28 cellular contexts compared by ENCODE assay signal in the genomic region with DNA sequence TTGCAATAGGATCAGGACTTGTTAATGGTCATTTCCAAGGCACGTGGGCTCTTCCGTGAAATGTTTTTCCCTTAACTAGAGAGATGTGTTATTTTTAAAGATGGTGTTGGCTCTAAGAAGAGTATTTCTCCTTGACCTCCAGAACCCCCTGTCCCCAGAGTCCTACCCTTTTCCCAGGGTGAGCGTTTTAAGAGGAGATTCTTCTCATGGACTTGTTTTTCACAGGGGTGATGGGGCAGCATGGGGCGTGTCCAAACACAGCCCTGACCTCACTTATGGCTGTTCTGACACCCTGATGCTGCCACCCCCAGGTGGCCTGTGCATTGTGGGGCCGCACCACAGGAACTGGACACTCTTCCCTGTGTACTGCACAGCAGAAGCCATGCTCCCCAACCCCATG.
"Had no signal": no experiment of that assay in that cellular context is flagged by ENCODE, and none has a peak within 500 bp of the region (broad histone marks: within the 10 kb centered on the region; RNA-seq: fewer than 3 reads in every experiment).

No MANE protein-coding gene starts in this region.

- H3K36me3 ChIP-seq: lower lobe of right lung, neural progenitor cell, pancreas, prostate gland, sigmoid colon, thyroid gland, transverse colon, upper lobe of left lung, vagina had no signal

- H3K9ac ChIP-seq: neural progenitor cell had no signal

- ATAC-seq: left colon; left lung; lower lobe of right lung; natural killer cell; pancreas; right cardiac atrium; stimulated activated memory B cell treated with anti-CD40 and anti-IgM and Interleukin-4, amounts not matched to agents 10 μg/mL and 1 μg/mL and 100 μg/mL, for 72 hours; stimulated activated naive CD8-positive, alpha-beta T cell treated with anti-CD3 and anti-CD28 coated beads, Interleukin-15, amount 100 ng/mL, for 72 hours had no signal

- H3K36me3 Mint-ChIP-seq: immature natural killer cell, natural killer cell had no signal

- H3K4me1 ChIP-seq: left lung, lower lobe of right lung, prostate gland, sigmoid colon, spleen, transverse colon, vagina had no signal

- H3K9me3 ChIP-seq: lower lobe of right lung, pancreas, prostate gland, sigmoid colon, thyroid gland, transverse colon, upper lobe of left lung, vagina had no signal

- H3K27ac Mint-ChIP-seq: immature natural killer cell; mesothelial cell of epicardium; naive B cell; natural killer cell; nephron progenitor cell; neural progenitor cell; stimulated activated memory B cell treated with anti-CD40 and anti-IgM and Interleukin-4, amounts not matched to agents 10 μg/mL and 1 μg/mL and 100 μg/mL, for 72 hours had no signal

- H3K27me3 ChIP-seq: left lung, neural progenitor cell, pancreas, sigmoid colon, spleen, thyroid gland, transverse colon, upper lobe of left lung, vagina had no signal

- H2AFZ ChIP-seq: neural progenitor cell had no signal

- H3K27ac ChIP-seq: left lung, lower lobe of right lung, neural progenitor cell, pancreas, prostate gland, sigmoid colon, spleen, thyroid gland, transverse colon, upper lobe of left lung, vagina had no signal

- H3K4me2 ChIP-seq: neural progenitor cell had no signal

- H3K27me3 Mint-ChIP-seq: naive B cell; stimulated activated memory B cell treated with anti-CD40 and anti-IgM and Interleukin-4, amounts not matched to agents 10 μg/mL and 1 μg/mL and 100 μg/mL, for 72 hours; stimulated activated naive CD8-positive, alpha-beta T cell treated with anti-CD3 and anti-CD28 coated beads, Interleukin-15, amount 100 ng/mL, for 72 hours had no signal

- H3K4me3 Mint-ChIP-seq: immature natural killer cell; mesothelial cell of epicardium; naive B cell; natural killer cell; nephron progenitor cell; neural progenitor cell; stimulated activated memory B cell treated with anti-CD40 and anti-IgM and Interleukin-4, amounts not matched to agents 10 μg/mL and 1 μg/mL and 100 μg/mL, for 72 hours; stimulated activated naive CD8-positive, alpha-beta T cell treated with anti-CD3 and anti-CD28 coated beads, Interleukin-15, amount 100 ng/mL, for 72 hours had no signal

- DNase-seq: hippocampal formation; immature natural killer cell; kidney; left colon; left lung; lower lobe of right lung; mesendoderm; naive B cell; natural killer cell; nephron progenitor cell; pancreas; retina; right cardiac atrium; sigmoid colon; small intestine; spleen; stimulated activated CD4-positive, alpha-beta T cell treated with anti-CD3 and anti-CD28 coated beads, Interleukin-4, amount 100 ng/mL, for 24 hours; stimulated activated naive CD4-positive, alpha-beta T cell treated with Interleukin-2 at 50 U/mL for 16 hours; stimulated activated naive CD8-positive, alpha-beta T cell treated with anti-CD3 and anti-CD28 coated beads, Interleukin-15, amount 100 ng/mL, for 72 hours; substantia nigra; thyroid gland; transverse colon; upper lobe of left lung had no signal

- H3K4me3 ChIP-seq: left lung, lower lobe of right lung, neural progenitor cell, pancreas, prostate gland, sigmoid colon, spleen, thyroid gland, transverse colon, upper lobe of left lung, vagina had no signal

- H3K9me3 Mint-ChIP-seq: immature natural killer cell; natural killer cell; stimulated activated naive CD8-positive, alpha-beta T cell treated with anti-CD3 and anti-CD28 coated beads, Interleukin-15, amount 100 ng/mL, for 72 hours had no signal
